1 cellular context compared by ENCODE assay signal in genomic region chr2:179574061-179574519, GRCh38.
TF ChIP-seq lines count a peak whose summit lies in the region.

No MANE protein-coding gene starts in this region.

TF ChIP-seq in HepG2, 621 proteins besides CTCF, POLR2A, EP300 and RAD21 (continued from another document and continues in another):
- TF ChIP-seq HNRNPH1 (optimal IDR thresholded peaks at IDR 0.05; ENCODE audit: low read depth, low read length): no peak
- no peak for TF ChIP-seq ZNF672 (CRISPR knock-in tag; IDR thresholded peaks at IDR 0.05)
- no peak for TF ChIP-seq ZNF782 (CRISPR knock-in tag; IDR thresholded peaks at IDR 0.05; ENCODE audit: borderline replicate concordance)
- TF ChIP-seq ZNF121 (CRISPR knock-in tag; IDR thresholded peaks at IDR 0.05): no peak
- no peak for TF ChIP-seq ZNF563 (CRISPR knock-in tag; IDR thresholded peaks at IDR 0.05)
- TF ChIP-seq ZNF367 (CRISPR knock-in tag; IDR thresholded peaks at IDR 0.05; ENCODE audit: borderline replicate concordance): no peak
- TF ChIP-seq ELF4 (CRISPR knock-in tag; IDR thresholded peaks at IDR 0.05; ENCODE audit: borderline replicate concordance): no peak
- no peak for TF ChIP-seq CREBL2 (CRISPR knock-in tag; IDR thresholded peaks at IDR 0.05; ENCODE audit: borderline replicate concordance)
- no peak for TF ChIP-seq TRIM22 (IDR thresholded peaks at IDR 0.05)
- TF ChIP-seq RXRA (CRISPR knock-in tag; IDR thresholded peaks at IDR 0.05): no peak
- no peak for TF ChIP-seq ZBTB37 (CRISPR knock-in tag; IDR thresholded peaks at IDR 0.05)
- no peak for TF ChIP-seq ATF3 (CRISPR knock-in tag; IDR thresholded peaks at IDR 0.05)
- TF ChIP-seq DNMT3B (CRISPR knock-in tag; conservative IDR thresholded peaks at IDR 0.05): no peak
- no peak for TF ChIP-seq NR2F1 (CRISPR knock-in tag; IDR thresholded peaks at IDR 0.05)
- peak; percentile 61 for TF ChIP-seq ASH2L (IDR thresholded peaks at IDR 0.05; ENCODE audit: insufficient read length, low read depth, low read length)
- no peak for TF ChIP-seq ZNF777 (CRISPR knock-in tag; IDR thresholded peaks at IDR 0.05)
- TF ChIP-seq ATF1 (CRISPR knock-in tag; IDR thresholded peaks at IDR 0.05): 0 out of 2 replicates have a peak, but pooled peaks have one; percentile 6
- no peak for TF ChIP-seq ZNF597 (CRISPR knock-in tag; IDR thresholded peaks at IDR 0.05)
- peak; percentile 59; the same call in 1 of the 2 replicates for TF ChIP-seq RCOR2 (CRISPR knock-in tag; IDR thresholded peaks at IDR 0.05)
- TF ChIP-seq, protein P1, sequence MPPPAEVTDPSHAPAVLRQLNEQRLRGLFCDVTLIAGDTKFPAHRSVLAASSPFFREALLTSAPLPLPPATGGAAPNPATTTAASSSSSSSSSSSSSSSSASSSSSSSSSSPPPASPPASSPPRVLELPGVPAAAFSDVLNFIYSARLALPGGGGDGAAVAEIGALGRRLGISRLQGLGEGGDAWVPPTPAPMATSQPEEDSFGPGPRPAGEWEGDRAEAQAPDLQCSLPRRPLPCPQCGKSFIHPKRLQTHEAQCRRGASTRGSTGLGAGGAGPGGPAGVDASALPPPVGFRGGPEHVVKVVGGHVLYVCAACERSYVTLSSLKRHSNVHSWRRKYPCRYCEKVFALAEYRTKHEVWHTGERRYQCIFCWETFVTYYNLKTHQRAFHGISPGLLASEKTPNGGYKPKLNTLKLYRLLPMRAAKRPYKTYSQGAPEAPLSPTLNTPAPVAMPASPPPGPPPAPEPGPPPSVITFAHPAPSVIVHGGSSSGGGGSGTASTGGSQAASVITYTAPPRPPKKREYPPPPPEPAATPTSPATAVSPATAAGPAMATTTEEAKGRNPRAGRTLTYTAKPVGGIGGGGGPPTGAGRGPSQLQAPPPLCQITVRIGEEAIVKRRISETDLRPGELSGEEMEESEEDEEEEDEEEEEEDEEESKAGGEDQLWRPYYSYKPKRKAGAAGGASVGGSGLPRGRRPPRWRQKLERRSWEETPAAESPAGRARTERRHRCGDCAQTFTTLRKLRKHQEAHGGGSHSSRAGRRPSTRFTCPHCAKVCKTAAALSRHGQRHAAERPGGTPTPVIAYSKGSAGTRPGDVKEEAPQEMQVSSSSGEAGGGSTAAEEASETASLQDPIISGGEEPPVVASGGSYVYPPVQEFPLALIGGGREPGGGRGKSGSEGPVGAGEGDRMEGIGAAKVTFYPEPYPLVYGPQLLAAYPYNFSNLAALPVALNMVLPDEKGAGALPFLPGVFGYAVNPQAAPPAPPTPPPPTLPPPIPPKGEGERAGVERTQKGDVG (CRISPR knock-in tag; IDR thresholded peaks at IDR 0.05; ENCODE audit: borderline replicate concordance): no peak
- no peak for TF ChIP-seq DMAP1 (CRISPR knock-in tag; IDR thresholded peaks at IDR 0.05)
- TF ChIP-seq KLF16 (CRISPR knock-in tag; IDR thresholded peaks at IDR 0.05): no peak
- TF ChIP-seq TAF15 (IDR thresholded peaks at IDR 0.05; ENCODE audit: low read depth, low read length, poor library complexity, severe bottlenecking): no peak
- TF ChIP-seq FOXK1 (CRISPR knock-in tag; IDR thresholded peaks at IDR 0.05; ENCODE audit: borderline replicate concordance, low read depth): no peak
- TF ChIP-seq, protein P2, sequence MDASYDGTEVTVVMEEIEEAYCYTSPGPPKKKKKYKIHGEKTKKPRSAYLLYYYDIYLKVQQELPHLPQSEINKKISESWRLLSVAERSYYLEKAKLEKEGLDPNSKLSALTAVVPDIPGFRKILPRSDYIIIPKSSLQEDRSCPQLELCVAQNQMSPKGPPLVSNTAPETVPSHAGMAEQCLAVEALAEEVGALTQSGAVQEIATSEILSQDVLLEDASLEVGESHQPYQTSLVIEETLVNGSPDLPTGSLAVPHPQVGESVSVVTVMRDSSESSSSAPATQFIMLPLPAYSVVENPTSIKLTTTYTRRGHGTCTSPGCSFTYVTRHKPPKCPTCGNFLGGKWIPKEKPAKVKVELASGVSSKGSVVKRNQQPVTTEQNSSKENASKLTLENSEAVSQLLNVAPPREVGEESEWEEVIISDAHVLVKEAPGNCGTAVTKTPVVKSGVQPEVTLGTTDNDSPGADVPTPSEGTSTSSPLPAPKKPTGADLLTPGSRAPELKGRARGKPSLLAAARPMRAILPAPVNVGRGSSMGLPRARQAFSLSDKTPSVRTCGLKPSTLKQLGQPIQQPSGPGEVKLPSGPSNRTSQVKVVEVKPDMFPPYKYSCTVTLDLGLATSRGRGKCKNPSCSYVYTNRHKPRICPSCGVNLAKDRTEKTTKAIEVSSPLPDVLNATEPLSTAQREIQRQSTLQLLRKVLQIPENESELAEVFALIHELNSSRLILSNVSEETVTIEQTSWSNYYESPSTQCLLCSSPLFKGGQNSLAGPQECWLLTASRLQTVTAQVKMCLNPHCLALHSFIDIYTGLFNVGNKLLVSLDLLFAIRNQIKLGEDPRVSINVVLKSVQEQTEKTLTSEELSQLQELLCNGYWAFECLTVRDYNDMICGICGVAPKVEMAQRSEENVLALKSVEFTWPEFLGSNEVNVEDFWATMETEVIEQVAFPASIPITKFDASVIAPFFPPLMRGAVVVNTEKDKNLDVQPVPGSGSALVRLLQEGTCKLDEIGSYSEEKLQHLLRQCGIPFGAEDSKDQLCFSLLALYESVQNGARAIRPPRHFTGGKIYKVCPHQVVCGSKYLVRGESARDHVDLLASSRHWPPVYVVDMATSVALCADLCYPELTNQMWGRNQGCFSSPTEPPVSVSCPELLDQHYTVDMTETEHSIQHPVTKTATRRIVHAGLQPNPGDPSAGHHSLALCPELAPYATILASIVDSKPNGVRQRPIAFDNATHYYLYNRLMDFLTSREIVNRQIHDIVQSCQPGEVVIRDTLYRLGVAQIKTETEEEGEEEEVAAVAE (CRISPR knock-in tag; IDR thresholded peaks at IDR 0.05; ENCODE audit: borderline replicate concordance): no peak
- TF ChIP-seq SMC3 (IDR thresholded peaks at IDR 0.05; ENCODE audit: low read length): no peak
- TF ChIP-seq LCORL (IDR thresholded peaks at IDR 0.05): peak; percentile 81; the same call in 1 of the 2 replicates
- peak; percentile 84 for TF ChIP-seq LCORL (CRISPR knock-in tag; IDR thresholded peaks at IDR 0.05)
- no peak for TF ChIP-seq ZNF496 (CRISPR knock-in tag; IDR thresholded peaks at IDR 0.05; ENCODE audit: insufficient replicate concordance)
- no peak for TF ChIP-seq RBM22 (optimal IDR thresholded peaks at IDR 0.05; ENCODE audit: low read length)
- TF ChIP-seq MTA1 (CRISPR knock-in tag; IDR thresholded peaks at IDR 0.05; ENCODE audit: borderline replicate concordance): no peak
- TF ChIP-seq KAT8 (CRISPR knock-in tag; IDR thresholded peaks at IDR 0.05): peak; percentile 60; the same call in 1 of the 2 replicates
- TF ChIP-seq ZNF253 (CRISPR knock-in tag; IDR thresholded peaks at IDR 0.05; ENCODE audit: borderline replicate concordance): no peak
- TF ChIP-seq, protein P3, sequence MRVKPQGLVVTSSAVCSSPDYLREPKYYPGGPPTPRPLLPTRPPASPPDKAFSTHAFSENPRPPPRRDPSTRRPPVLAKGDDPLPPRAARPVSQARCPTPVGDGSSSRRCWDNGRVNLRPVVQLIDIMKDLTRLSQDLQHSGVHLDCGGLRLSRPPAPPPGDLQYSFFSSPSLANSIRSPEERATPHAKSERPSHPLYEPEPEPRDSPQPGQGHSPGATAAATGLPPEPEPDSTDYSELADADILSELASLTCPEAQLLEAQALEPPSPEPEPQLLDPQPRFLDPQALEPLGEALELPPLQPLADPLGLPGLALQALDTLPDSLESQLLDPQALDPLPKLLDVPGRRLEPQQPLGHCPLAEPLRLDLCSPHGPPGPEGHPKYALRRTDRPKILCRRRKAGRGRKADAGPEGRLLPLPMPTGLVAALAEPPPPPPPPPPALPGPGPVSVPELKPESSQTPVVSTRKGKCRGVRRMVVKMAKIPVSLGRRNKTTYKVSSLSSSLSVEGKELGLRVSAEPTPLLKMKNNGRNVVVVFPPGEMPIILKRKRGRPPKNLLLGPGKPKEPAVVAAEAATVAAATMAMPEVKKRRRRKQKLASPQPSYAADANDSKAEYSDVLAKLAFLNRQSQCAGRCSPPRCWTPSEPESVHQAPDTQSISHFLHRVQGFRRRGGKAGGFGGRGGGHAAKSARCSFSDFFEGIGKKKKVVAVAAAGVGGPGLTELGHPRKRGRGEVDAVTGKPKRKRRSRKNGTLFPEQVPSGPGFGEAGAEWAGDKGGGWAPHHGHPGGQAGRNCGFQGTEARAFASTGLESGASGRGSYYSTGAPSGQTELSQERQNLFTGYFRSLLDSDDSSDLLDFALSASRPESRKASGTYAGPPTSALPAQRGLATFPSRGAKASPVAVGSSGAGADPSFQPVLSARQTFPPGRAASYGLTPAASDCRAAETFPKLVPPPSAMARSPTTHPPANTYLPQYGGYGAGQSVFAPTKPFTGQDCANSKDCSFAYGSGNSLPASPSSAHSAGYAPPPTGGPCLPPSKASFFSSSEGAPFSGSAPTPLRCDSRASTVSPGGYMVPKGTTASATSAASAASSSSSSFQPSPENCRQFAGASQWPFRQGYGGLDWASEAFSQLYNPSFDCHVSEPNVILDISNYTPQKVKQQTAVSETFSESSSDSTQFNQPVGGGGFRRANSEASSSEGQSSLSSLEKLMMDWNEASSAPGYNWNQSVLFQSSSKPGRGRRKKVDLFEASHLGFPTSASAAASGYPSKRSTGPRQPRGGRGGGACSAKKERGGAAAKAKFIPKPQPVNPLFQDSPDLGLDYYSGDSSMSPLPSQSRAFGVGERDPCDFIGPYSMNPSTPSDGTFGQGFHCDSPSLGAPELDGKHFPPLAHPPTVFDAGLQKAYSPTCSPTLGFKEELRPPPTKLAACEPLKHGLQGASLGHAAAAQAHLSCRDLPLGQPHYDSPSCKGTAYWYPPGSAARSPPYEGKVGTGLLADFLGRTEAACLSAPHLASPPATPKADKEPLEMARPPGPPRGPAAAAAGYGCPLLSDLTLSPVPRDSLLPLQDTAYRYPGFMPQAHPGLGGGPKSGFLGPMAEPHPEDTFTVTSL (CRISPR knock-in tag; IDR thresholded peaks at IDR 0.05; ENCODE audit: borderline replicate concordance): peak; percentile 83; the same call in 1 of the 2 replicates
- no peak for TF ChIP-seq ZNF205 (CRISPR knock-in tag; IDR thresholded peaks at IDR 0.05)
- no peak for TF ChIP-seq NRL (CRISPR knock-in tag; IDR thresholded peaks at IDR 0.05; ENCODE audit: borderline replicate concordance)
- no peak for TF ChIP-seq DR1 (CRISPR knock-in tag; IDR thresholded peaks at IDR 0.05)
- TF ChIP-seq ARNT2 (CRISPR knock-in tag; IDR thresholded peaks at IDR 0.05; ENCODE audit: low read depth): no peak
- TF ChIP-seq MBNL3 (CRISPR knock-in tag; conservative IDR thresholded peaks at IDR 0.05): 0 out of 2 replicates have a peak, but pooled peaks have one; percentile 17
- TF ChIP-seq TSC22D2 (CRISPR knock-in tag; IDR thresholded peaks at IDR 0.05; ENCODE audit: borderline replicate concordance): no peak
- TF ChIP-seq ZNF556 (CRISPR knock-in tag; IDR thresholded peaks at IDR 0.05; ENCODE audit: borderline replicate concordance): no peak
- no peak for TF ChIP-seq ZBTB20 (CRISPR knock-in tag; IDR thresholded peaks at IDR 0.05; ENCODE audit: borderline replicate concordance, low read depth)
- TF ChIP-seq MAF1 (CRISPR knock-in tag; IDR thresholded peaks at IDR 0.05; ENCODE audit: borderline replicate concordance): no peak
- TF ChIP-seq ZNF503 (CRISPR knock-in tag; IDR thresholded peaks at IDR 0.05): no peak
- no peak for TF ChIP-seq FIP1L1 (IDR thresholded peaks at IDR 0.05; ENCODE audit: borderline replicate concordance, insufficient read depth, low read depth, low read length)
- TF ChIP-seq PHF8 (CRISPR knock-in tag; IDR thresholded peaks at IDR 0.05): no peak
- no peak for TF ChIP-seq REXO4 (CRISPR knock-in tag; IDR thresholded peaks at IDR 0.05; ENCODE audit: borderline replicate concordance)
